ENCODE assay signal across 36 cellular contexts in genomic region chr16:71954699-71955195, GRCh38. TPM values are rescaled to one million over a fixed set of nuclear protein-coding genes. Genes with fewer than 3 reads are reported as not detected.
DNase-seq lines count a peak whose midpoint lies in the region; ATAC-seq, FAIRE-seq and TF ChIP-seq lines count a peak whose summit lies in the region.
"Had no signal": no experiment of that assay in that cellular context is flagged by ENCODE, and none has a peak within 500 bp of the region (broad histone marks: within the 10 kb centered on the region; RNA-seq: fewer than 3 reads in every experiment).

No MANE protein-coding gene starts in this region.

- H3K36me3 ChIP-seq in MM.1S (replicated peaks; ENCODE audit: insufficient read depth, low read length) (no peaks in the 10 kb centered on the region), GM12878 (ENCODE audit: control insufficient read depth in 2 of 2, insufficient read depth in 2 of 2, low read length in 1 of 2) (no peaks in the 10 kb centered on the region)
- H3K36me3 ChIP-seq: neural progenitor cell had no signal

- in situ Hi-C loops in GM12878 (cut with MboI) = no loop called here

- no peaks in the 10 kb centered on the region for H3K27me3 Mint-ChIP-seq in activated T-cell treated with anti-CD3 and anti-CD28 coated beads, Interleukin-2, amount 50 U/mL, for 72 hours (ENCODE audit: low read depth)

- no peak overlapping the region for H3K27ac Mint-ChIP-seq in activated T-cell treated with anti-CD3 and anti-CD28 coated beads, Interleukin-2, amount 50 U/mL, for 72 hours
- H3K27ac Mint-ChIP-seq: HFFc6, neural progenitor cell, T-helper 17 cell had no signal

- CTCF ChIA-PET in GM12878 (lab: Yijun Ruan, JAX) = interaction anchor here (0.7 to 3.5 kb wide), 6 partner anchors 12 to 344 kb away, joined by 3 to 15 read pairs (median 3); no protein-coding TSS in a partner anchor

- no peak overlapping the region for H3K9ac ChIP-seq in MM.1S (ENCODE audit: low read length)
- H3K9ac ChIP-seq in GM12878 (ENCODE audit: control insufficient read depth, insufficient read depth, low read length) = no peak overlapping the region
- H3K9ac ChIP-seq: neural progenitor cell, parathyroid adenoma, SK-N-SH had no signal

- SMC1A ChIA-PET in GM12878 (lab: Charles Lee; ENCODE audit: uncharacterized antibody, unreplicated experiment) = interaction anchor here (0.7 to 1.8 kb wide), 3 partner anchors 9 to 344 kb away, joined by 3 to 5 read pairs (median 3); no protein-coding TSS in a partner anchor

- peaks cover 33% of the 10 kb centered on the region for H3K4me1 Mint-ChIP-seq in activated T-cell treated with anti-CD3 and anti-CD28 coated beads, Interleukin-2, amount 50 U/mL, for 72 hours (ENCODE audit: low read depth)
- H3K4me1 Mint-ChIP-seq: neural progenitor cell had no signal

- DNase-seq in activated T-cell treated with anti-CD3 and anti-CD28 coated beads, Interleukin-2, amount 50 U/mL, for 72 hours = no peak
- DNase-seq in activated T-cell treated with anti-CD3 and anti-CD28 coated beads for 4 hours (no peak), MM.1S (peak; percentile 48), GM12878 (ENCODE audit: low read depth, low spot score) (no peak), posterior vena cava (ENCODE audit: low spot score) (no peak)
- no peak for DNase-seq in stimulated activated naive CD8-positive, alpha-beta T cell treated with anti-CD3 and anti-CD28 coated beads, Interleukin-15, Interleukin-2, amounts not matched to agents 100 U/mL and 50 U/mL, for 24 hours
- DNase-seq: activated naive CD4-positive, alpha-beta T cell treated with Interleukin-2 at 50 U/mL for 16 hours; activated T-cell treated with anti-CD3 and anti-CD28 coated beads, Interleukin-2, amount 50 U/mL, for 4 hours; AML-193; CD4-positive, alpha-beta memory T cell; effector CD8-positive, alpha-beta T cell; HFFc6; hippocampal formation; KBM-7; left colon; NCI-H1105; NCI-H1930; NCI-H2171 treated with DMSO at 0.1 percent for 48 hours; NCI-H510A treated with DMSO at 0.1 percent for 48 hours; PC-3; SK-N-SH; small intestine; stimulated activated naive CD4-positive, alpha-beta T cell treated with Interleukin-2 at 50 U/mL for 16 hours; T-helper 17 cell; testis had no signal

- H3K27ac ChIP-seq in MM.1S (ENCODE audit: low read length) = peak overlapping the region; percentile 49; the same call in 1 of the 2 replicates
- H3K27ac ChIP-seq in GM12878 (ENCODE audit: control insufficient read depth, insufficient read depth) = no peak overlapping the region
- H3K27ac ChIP-seq: neural progenitor cell, parathyroid adenoma, testis had no signal

- H3K36me3 Mint-ChIP-seq in activated T-cell treated with anti-CD3 and anti-CD28 coated beads, Interleukin-2, amount 50 U/mL, for 72 hours (ENCODE audit: insufficient read depth in 2 of 2) = no peaks in the 10 kb centered on the region
- H3K36me3 Mint-ChIP-seq: CD4-positive, alpha-beta memory T cell; neural progenitor cell had no signal

- H3F3A ChIP-seq in MM.1S (ENCODE audit: insufficient read depth, low read length) = peaks cover 31% of the 10 kb centered on the region

- H3K9me3 Mint-ChIP-seq in activated T-cell treated with anti-CD3 and anti-CD28 coated beads, Interleukin-2, amount 50 U/mL, for 72 hours = no peaks in the 10 kb centered on the region
- H3K9me3 Mint-ChIP-seq: activated T-cell treated with anti-CD3 and anti-CD28 coated beads, Interleukin-2, amount 50 U/mL, for 4 hours; CD4-positive, alpha-beta memory T cell; HFFc6; neural progenitor cell had no signal

- H3K4me2 ChIP-seq in MM.1S (ENCODE audit: low read depth, low read length) (peak overlapping the region; percentile 64), GM12878 (ENCODE audit: control insufficient read depth, insufficient read depth) (no peak overlapping the region)
- H3K4me2 ChIP-seq: neural progenitor cell, SK-N-SH had no signal

- no peaks in the 10 kb centered on the region for H3K27me3 ChIP-seq in MM.1S (replicated peaks; ENCODE audit: insufficient read depth, low read length)
- no peaks in the 10 kb centered on the region for H3K27me3 ChIP-seq in GM12878 (replicated peaks in 1 of 2; ENCODE audit: control insufficient read depth in 2 of 2, insufficient read depth in 2 of 2, low read length in 1 of 2)
- H3K27me3 ChIP-seq: neural progenitor cell, testis had no signal

- TF ChIP-seq EP300 in GM12878 (IDR thresholded peaks at IDR 0.05; ENCODE audit: borderline replicate concordance in 1 of 2, control insufficient read depth in 1 of 2, low read depth in 2 of 2, low read length in 2 of 2) = no peak

- H4K20me1 ChIP-seq in MM.1S (ENCODE audit: insufficient read depth, low read length) (no peaks in the 10 kb centered on the region), GM12878 (ENCODE audit: control insufficient read depth, insufficient read depth) (no peaks in the 10 kb centered on the region)

- POLR2A ChIA-PET in GM12878 (lab: Charles Lee) = no interaction called here

- H2AFZ ChIP-seq in MM.1S (ENCODE audit: low read length) (peak overlapping the region; percentile 58), GM12878 (ENCODE audit: control insufficient read depth, low read depth, low read length) (peak overlapping the region; percentile 7; the same call in 1 of the 2 replicates)
- H2AFZ ChIP-seq: neural progenitor cell, parathyroid adenoma had no signal

- TF ChIP-seq POLR2A in GM12878 (IDR thresholded peaks at IDR 0.05; ENCODE audit: low read depth, low read length) = no peak

- H3K9me2 ChIP-seq in MM.1S (replicated peaks; ENCODE audit: insufficient read depth, low read length) = no peaks in the 10 kb centered on the region
- H3K9me2 ChIP-seq: SK-N-SH had no signal

- ATAC-seq in activated T-cell treated with anti-CD3 and anti-CD28 coated beads, Interleukin-2, amount 50 U/mL, for 72 hours (replicated peaks in 1 of 2) = peak; percentile 60 to 70
- ATAC-seq in GM12878 = no peak
- peak; percentile 32 for ATAC-seq in stimulated activated naive CD8-positive, alpha-beta T cell treated with anti-CD3 and anti-CD28 coated beads, Interleukin-15, Interleukin-2, amounts not matched to agents 100 U/mL and 50 U/mL, for 24 hours
- ATAC-seq in HG02981 (IDR thresholded peaks at IDR 0.05; ENCODE audit: unreplicated experiment) = no peak
- ATAC-seq: activated CD4-positive, CD25-positive, alpha-beta regulatory T cell treated with anti-CD3 and anti-CD28 coated beads, Interleukin-2, amount 50 U/mL, for 24 hours; left colon; PC-3; T-helper 17 cell had no signal

- intact Hi-C loops in GM12878 (cut with micrococcal nuclease; ENCODE audit: unreplicated experiment) = no loop called here
- intact Hi-C loops in posterior vena cava (cut with DNase I) = no loop called here

- no peaks in the 10 kb centered on the region for H3K9me3 ChIP-seq in MM.1S (replicated peaks; ENCODE audit: insufficient read depth, low read length)
- H3K9me3 ChIP-seq in GM12878 (replicated peaks; ENCODE audit: control insufficient read depth, insufficient read depth, low read length) = no peaks in the 10 kb centered on the region; the same call in 1 of the 3 replicates
- H3K9me3 ChIP-seq: SK-N-SH, testis had no signal

- no peak overlapping the region for H3K4me3 Mint-ChIP-seq in activated T-cell treated with anti-CD3 and anti-CD28 coated beads, Interleukin-2, amount 50 U/mL, for 72 hours
- H3K4me3 Mint-ChIP-seq: activated T-cell treated with anti-CD3 and anti-CD28 coated beads, Interleukin-2, amount 50 U/mL, for 4 hours; CD4-positive, alpha-beta memory T cell; HFFc6; neural progenitor cell; T-helper 17 cell had no signal

- no peak for TF ChIP-seq RAD21 in GM12878 (IDR thresholded peaks at IDR 0.05; ENCODE audit: insufficient read depth, low read depth, low read length)

- no TSS peak for BruUV-seq in GM12878 (replicated peaks; lab: Mats Ljungman, UMichigan)

- no peak overlapping the region for H3K4me3 ChIP-seq in MM.1S (ENCODE audit: low read length)
- H3K4me3 ChIP-seq in GM12878 = no peak overlapping the region
- H3K4me3 ChIP-seq: neural progenitor cell, testis had no signal

- H3K4me1 ChIP-seq in MM.1S (ENCODE audit: low read length) = peaks cover 53% of the 10 kb centered on the region
- peaks cover 15% of the 10 kb centered on the region for H3K4me1 ChIP-seq in GM12878 (ENCODE audit: control insufficient read depth, insufficient read depth, low read length)
- H3K4me1 ChIP-seq: neural progenitor cell, parathyroid adenoma, testis had no signal

- no peak for TF ChIP-seq CTCF in MM.1S (IDR thresholded peaks at IDR 0.05; ENCODE audit: low read length)
- no peak for TF ChIP-seq CTCF in GM12878 (IDR thresholded peaks at IDR 0.05 in 2 of 3, conservative IDR thresholded peaks at IDR 0.05 in 1 of 3; ENCODE audit: control insufficient read depth in 2 of 3, extremely low read depth in 1 of 3, insufficient read depth in 1 of 3, low read depth in 3 of 3, low read length in 3 of 3)

- no peaks in the 10 kb centered on the region for H3K79me2 ChIP-seq in MM.1S (ENCODE audit: low read length)
- H3K79me2 ChIP-seq in GM12878 (ENCODE audit: control insufficient read depth, insufficient read depth, low read length) = no peaks in the 10 kb centered on the region
- H3K79me2 ChIP-seq: parathyroid adenoma had no signal

- RAD21 ChIA-PET in GM12878 (lab: Charles Lee; ENCODE audit: unreplicated experiment) = interaction anchor here (1.3 kb wide), 1 partner anchor 72 kb away, joined by 5 read pairs; no protein-coding TSS in a partner anchor

- no peak for FAIRE-seq in GM12878 (lab: Jason Lieb, UNC)
- FAIRE-seq: colon, GM18507, GM19239, H1, small intestine had no signal

RNA-seq across cellular contexts. Expression of gene PKD1L3, which starts 45.5 kb away (rescaled TPM):
- under 1 TPM in 1 of 2 donors, not detected in 1; 0.07 TPM for total RNA-seq in activated T-cell treated with anti-CD3 and anti-CD28 coated beads, Interleukin-2, amount 50 U/mL, for 72 hours
- 0.07 TPM in 1 of 2 replicates, not detected in the other for total RNA-seq in GM12878 (2013; cell fraction: nucleolus; rRNA removed)
- not detected in 2 replicates for total RNA-seq in GM12878 (2014; rRNA removed)
- total RNA-seq in GM12878 (2014; rRNA removed; fragmentation: Illumina TruSeq; extraction: Trizol) = 0.04 TPM in 1 of 2 replicates, not detected in the other
- not detected in 2 replicates for total RNA-seq in GM12878 (2021)
- polyA plus RNA-seq in GM12878 (2011; ENCODE audit: low read depth) = not detected
- not detected in 2 replicates for polyA plus RNA-seq in GM12878 (2011; rRNA removed)
- not detected in 2 replicates for polyA plus RNA-seq in GM12878 (2011; cell fraction: cytosol; rRNA removed)
- not detected in 2 replicates for polyA plus RNA-seq in GM12878 (2011; cell fraction: nucleus; rRNA removed)
- not detected in 2 replicates for polyA plus RNA-seq in GM12878 (2012)
- 0.03 TPM in 1 of 2 replicates, not detected in the other for polyA plus RNA-seq in GM12878 (2014; fragmentation: Illumina TruSeq; extraction: Trizol)
- polyA plus RNA-seq in GM12878 (2014; fragmentation: Nextera tagmentation; extraction: Ambion mirVana) = not detected
- not detected in 2 replicates for polyA plus RNA-seq in GM12878 (2014; rRNA removed)
- under 1 TPM in 1 of 2 experiments, not detected in 1; 0.04 TPM for polyA plus RNA-seq in GM12878 (2016; fragmentation: Nextera tagmentation; extraction: Ambion mirVana)
- not detected in 2 replicates for polyA minus RNA-seq in GM12878 (2011; rRNA and poly(A)+ RNA removed)
- polyA minus RNA-seq in GM12878 (2011; cell fraction: cytosol; rRNA and poly(A)+ RNA removed) = not detected in 2 replicates
- not detected in 2 replicates for polyA minus RNA-seq in GM12878 (2011; cell fraction: nucleus; rRNA and poly(A)+ RNA removed)
- under 1 TPM; 0.57 to 0.69 TPM for total RNA-seq in posterior vena cava
- total RNA-seq: A673; activated T-cell treated with anti-CD3 and anti-CD28 coated beads, Interleukin-2, amount 50 U/mL, for 4 hours; CD4-positive, alpha-beta memory T cell; Daoy; H1; HFFc6; MCF 10A; PC-3 had no signal
- polyA plus RNA-seq: CD4-positive, alpha-beta memory T cell; SK-N-SH had no signal

RNA-seq across cellular contexts. Expression of gene DHODH, which starts 53.8 kb away (rescaled TPM):
- total RNA-seq in activated T-cell treated with anti-CD3 and anti-CD28 coated beads, Interleukin-2, amount 50 U/mL, for 72 hours = 10 to 100 TPM in 1 of 2 donors, 1 to 10 TPM in 1; 9.8 to 15.0 TPM
- 14.0 and 18.4 TPM in 2 replicates for total RNA-seq in GM12878 (2013; cell fraction: nucleolus; rRNA removed)
- 10.7 and 12.5 TPM in 2 replicates for total RNA-seq in GM12878 (2014; rRNA removed)
- total RNA-seq in GM12878 (2014; rRNA removed; fragmentation: Illumina TruSeq; extraction: Trizol) = 10.2 and 10.5 TPM in 2 replicates
- 14.3 and 18.9 TPM in 2 replicates for total RNA-seq in GM12878 (2021)
- polyA plus RNA-seq in GM12878 (2011; ENCODE audit: low read depth) = 5.7 TPM
- 13.7 and 14.6 TPM in 2 replicates for polyA plus RNA-seq in GM12878 (2011; rRNA removed)
- polyA plus RNA-seq in GM12878 (2011; cell fraction: cytosol; rRNA removed) = 13.1 and 15.5 TPM in 2 replicates
- polyA plus RNA-seq in GM12878 (2011; cell fraction: nucleus; rRNA removed) = 10.3 and 11.2 TPM in 2 replicates
- 6.2 and 6.9 TPM in 2 replicates for polyA plus RNA-seq in GM12878 (2012)
- 10.7 and 13.5 TPM in 2 replicates for polyA plus RNA-seq in GM12878 (2014; fragmentation: Illumina TruSeq; extraction: Trizol)
- 1 to 10 TPM; 3.4 to 4.1 TPM for polyA plus RNA-seq in GM12878 (2014; fragmentation: Nextera tagmentation; extraction: Ambion mirVana)
- 12.5 and 12.9 TPM in 2 replicates for polyA plus RNA-seq in GM12878 (2014; rRNA removed)
- 10 to 100 TPM; 20.8 to 23.3 TPM for polyA plus RNA-seq in GM12878 (2016; fragmentation: Nextera tagmentation; extraction: Ambion mirVana)
- 6.9 and 11.4 TPM in 2 replicates for polyA minus RNA-seq in GM12878 (2011; rRNA and poly(A)+ RNA removed)
- polyA minus RNA-seq in GM12878 (2011; cell fraction: cytosol; rRNA and poly(A)+ RNA removed) = 4.0 and 6.4 TPM in 2 replicates
- polyA minus RNA-seq in GM12878 (2011; cell fraction: nucleus; rRNA and poly(A)+ RNA removed) = 7.0 and 15.0 TPM in 2 replicates
- 1 to 10 TPM; 7.3 to 8.0 TPM for total RNA-seq in posterior vena cava

RNA-seq across cellular contexts. Expression of gene IST1, which starts 59.4 kb away (rescaled TPM):
- total RNA-seq in activated T-cell treated with anti-CD3 and anti-CD28 coated beads, Interleukin-2, amount 50 U/mL, for 72 hours = 100 to 1,000 TPM; 190 to 194 TPM
- 347 and 367 TPM in 2 replicates for total RNA-seq in GM12878 (2013; cell fraction: nucleolus; rRNA removed)
- total RNA-seq in GM12878 (2014; rRNA removed) (133 and 160 TPM in 2 replicates), GM12878 (2014; rRNA removed; fragmentation: Illumina TruSeq; extraction: Trizol) (148 and 150 TPM in 2 replicates), GM12878 (2021) (134 and 140 TPM in 2 replicates), posterior vena cava (100 to 1,000 TPM; 105 to 117 TPM)
- polyA plus RNA-seq in GM12878 (2011; ENCODE audit: low read depth) = 130 TPM
- polyA plus RNA-seq in GM12878 (2011; rRNA removed) (277 and 293 TPM in 2 replicates), GM12878 (2014; fragmentation: Illumina TruSeq; extraction: Trizol) (189 and 196 TPM in 2 replicates), GM12878 (2014; fragmentation: Nextera tagmentation; extraction: Ambion mirVana) (100 to 1,000 TPM in 1 of 2 experiments, 10 to 100 TPM in 1; 97.3 to 136 TPM), GM12878 (2014; rRNA removed) (120 and 155 TPM in 2 replicates), GM12878 (2016; fragmentation: Nextera tagmentation; extraction: Ambion mirVana) (100 to 1,000 TPM; 113 to 125 TPM)
- polyA plus RNA-seq in GM12878 (2011; cell fraction: cytosol; rRNA removed) = 195 and 230 TPM in 2 replicates
- 237 and 271 TPM in 2 replicates for polyA plus RNA-seq in GM12878 (2011; cell fraction: nucleus; rRNA removed)
- 158 and 177 TPM in 2 replicates for polyA plus RNA-seq in GM12878 (2012)
- polyA minus RNA-seq in GM12878 (2011; rRNA and poly(A)+ RNA removed) = 190 and 206 TPM in 2 replicates
- 44.1 and 49.4 TPM in 2 replicates for polyA minus RNA-seq in GM12878 (2011; cell fraction: cytosol; rRNA and poly(A)+ RNA removed)
- 53.4 and 67.3 TPM in 2 replicates for polyA minus RNA-seq in GM12878 (2011; cell fraction: nucleus; rRNA and poly(A)+ RNA removed)

Comparison
In these comparisons a context has a peak if more than half of its experiments do, and no peak if none do; other contexts are left out.
1. ATAC-seq: peak in activated T-cell treated with anti-CD3 and anti-CD28 coated beads, Interleukin-2, amount 50 U/mL, for 72 hours (2 of 2) and stimulated activated naive CD8-positive, alpha-beta T cell treated with anti-CD3 and anti-CD28 coated beads, Interleukin-15, Interleukin-2, amounts not matched to agents 100 U/mL and 50 U/mL, for 24 hours (single experiment); none in GM12878 (single experiment) and HG02981 (single experiment).